ENCODE assay signal across 1 cellular context in the genomic region with DNA sequence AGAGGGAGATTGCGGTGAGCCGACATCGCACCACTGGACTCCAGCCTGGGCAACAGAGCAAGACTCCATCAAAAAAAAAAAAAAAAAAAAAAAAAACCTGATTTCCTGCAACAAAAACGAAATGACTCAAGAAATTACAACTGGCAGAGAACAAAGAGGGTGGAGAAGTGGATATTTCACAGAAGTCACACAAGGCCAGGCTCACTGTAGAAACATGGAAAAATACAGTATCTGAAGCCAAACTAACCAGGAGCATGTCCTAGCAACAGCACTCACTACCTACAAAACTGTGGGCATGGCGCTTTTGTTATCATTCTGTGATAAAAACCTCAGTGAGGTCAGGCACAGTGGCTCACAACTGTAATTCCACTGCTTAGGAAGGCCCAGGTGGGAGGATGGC.
TF ChIP-seq lines count a peak whose summit lies in the region.

No MANE protein-coding gene starts in this region.

TF ChIP-seq in K562, 482 proteins besides CTCF, POLR2A, EP300 and RAD21:
- TF ChIP-seq TSHZ1 (CRISPR knock-in tag; IDR thresholded peaks at IDR 0.05) (no peak), POLR3A (IDR thresholded peaks at IDR 0.05; ENCODE audit: borderline replicate concordance, extremely low read depth, insufficient read depth, insufficient read length) (no peak)
- TF ChIP-seq, protein P1, sequence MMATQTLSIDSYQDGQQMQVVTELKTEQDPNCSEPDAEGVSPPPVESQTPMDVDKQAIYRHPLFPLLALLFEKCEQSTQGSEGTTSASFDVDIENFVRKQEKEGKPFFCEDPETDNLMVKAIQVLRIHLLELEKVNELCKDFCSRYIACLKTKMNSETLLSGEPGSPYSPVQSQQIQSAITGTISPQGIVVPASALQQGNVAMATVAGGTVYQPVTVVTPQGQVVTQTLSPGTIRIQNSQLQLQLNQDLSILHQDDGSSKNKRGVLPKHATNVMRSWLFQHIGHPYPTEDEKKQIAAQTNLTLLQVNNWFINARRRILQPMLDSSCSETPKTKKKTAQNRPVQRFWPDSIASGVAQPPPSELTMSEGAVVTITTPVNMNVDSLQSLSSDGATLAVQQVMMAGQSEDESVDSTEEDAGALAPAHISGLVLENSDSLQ (IDR thresholded peaks at IDR 0.05): no peak
